Comparison of ENCODE assay signal across 8 cellular contexts in genomic region chr4:166501941-166502382, GRCh38.
DNase-seq lines count a peak whose midpoint lies in the region; ATAC-seq and TF ChIP-seq lines count a peak whose summit lies in the region.

No MANE protein-coding gene starts in this region.

- no peaks in the 10 kb centered on the region for H3K36me3 Mint-ChIP-seq in Calu3 (ENCODE audit: insufficient read depth, unreplicated experiment)

- intact Hi-C loops in Calu3 (cut with micrococcal nuclease; ENCODE audit: unreplicated experiment): no loop called here

- DNase-seq in D341Med (ENCODE audit: low spot score) (peak; percentile 27), NCI-H460 (ENCODE audit: extremely low read depth, low read depth) (peak; percentile 29), hepatic stellate cell (ENCODE audit: low spot score) (peak; percentile 7), SW 1271 (lab: John Stamatoyannopoulos, UW) (no peak), anterior cingulate cortex (lab: John Stamatoyannopoulos, UW) (no peak), Calu3 (no peak), NCI-H345 (lab: John Stamatoyannopoulos, UW) (no peak)

- CTCF ChIA-PET in Calu3 (lab: Charles Lee): no interaction called here

- BruUV-seq in Calu3 (replicated peaks; lab: Mats Ljungman, UMichigan): no TSS peak

- no peak overlapping the region for H3K4me3 Mint-ChIP-seq in Calu3 (ENCODE audit: low read depth, unreplicated experiment)

- peaks cover 5% of the 10 kb centered on the region for H3K9me3 Mint-ChIP-seq in Calu3 (ENCODE audit: low read depth, unreplicated experiment)

- H3K27me3 Mint-ChIP-seq in Calu3 (ENCODE audit: unreplicated experiment): no peaks in the 10 kb centered on the region

- no peak for TF ChIP-seq CTCF in Calu3 (IDR thresholded peaks at IDR 0.05; ENCODE audit: unreplicated experiment)

- H3K27ac Mint-ChIP-seq in Calu3 (ENCODE audit: unreplicated experiment): no peak overlapping the region

- peak; percentile 82 for ATAC-seq in GM21619 (IDR thresholded peaks at IDR 0.05; ENCODE audit: unreplicated experiment)

- no peaks in the 10 kb centered on the region for H3K4me1 Mint-ChIP-seq in Calu3 (ENCODE audit: low read depth, unreplicated experiment)

Comparison
In these comparisons a context has a peak if more than half of its experiments do, and no peak if none do; other contexts are left out.
1. DNase-seq: peak in D341Med (single experiment), NCI-H460 (single experiment) and hepatic stellate cell (single experiment); none in SW 1271 (0 of 2), anterior cingulate cortex (0 of 58), Calu3 (single experiment) and NCI-H345 (single experiment).